1 cellular context compared by ENCODE assay signal in the genomic region with DNA sequence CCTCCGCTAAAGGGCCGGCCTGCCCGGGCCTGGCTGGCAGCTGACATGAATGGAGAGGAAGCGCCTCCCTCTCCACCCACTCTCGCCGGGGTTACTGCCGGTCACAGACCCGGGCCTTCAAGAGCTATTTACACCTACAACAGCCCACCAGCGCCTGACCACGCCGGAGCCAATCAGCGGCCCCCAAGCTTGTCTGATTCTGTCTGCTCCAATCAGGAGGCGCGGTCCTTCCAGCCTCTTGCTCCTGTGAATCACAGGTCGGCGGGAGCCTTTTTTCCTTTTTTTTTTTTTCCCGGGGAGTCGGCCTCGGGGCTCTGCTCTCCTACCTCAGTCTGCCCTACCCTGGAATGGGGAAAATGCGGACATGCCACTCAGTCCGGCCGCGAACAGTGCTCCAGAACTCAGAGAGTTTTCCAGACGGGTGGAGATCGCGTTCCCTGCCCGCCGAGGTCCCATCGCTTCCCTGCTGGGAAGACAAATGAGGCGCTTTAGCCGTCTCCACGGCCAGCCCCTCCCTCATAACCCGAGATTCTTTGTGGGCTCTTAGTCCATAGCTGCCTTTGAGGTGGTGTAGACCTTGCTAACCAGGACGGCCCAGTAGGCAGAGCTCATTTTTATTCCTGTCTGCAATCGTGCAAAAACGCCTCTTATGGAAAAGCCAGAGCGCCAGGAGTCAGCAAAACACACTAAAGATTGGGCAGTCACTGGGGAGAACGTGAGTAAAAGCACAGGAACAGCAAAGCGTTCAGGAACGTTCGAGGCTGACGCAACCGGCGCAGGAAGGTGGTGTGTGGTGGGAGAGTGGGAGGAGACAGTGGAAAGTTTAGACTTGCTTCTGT.
TF ChIP-seq lines count a peak whose summit lies in the region.

No MANE protein-coding gene starts in this region.

TF ChIP-seq in HEK293, 187 proteins besides CTCF, POLR2A, EP300 and RAD21 (continued from another document and continues in another):
- TF ChIP-seq, protein P1, sequence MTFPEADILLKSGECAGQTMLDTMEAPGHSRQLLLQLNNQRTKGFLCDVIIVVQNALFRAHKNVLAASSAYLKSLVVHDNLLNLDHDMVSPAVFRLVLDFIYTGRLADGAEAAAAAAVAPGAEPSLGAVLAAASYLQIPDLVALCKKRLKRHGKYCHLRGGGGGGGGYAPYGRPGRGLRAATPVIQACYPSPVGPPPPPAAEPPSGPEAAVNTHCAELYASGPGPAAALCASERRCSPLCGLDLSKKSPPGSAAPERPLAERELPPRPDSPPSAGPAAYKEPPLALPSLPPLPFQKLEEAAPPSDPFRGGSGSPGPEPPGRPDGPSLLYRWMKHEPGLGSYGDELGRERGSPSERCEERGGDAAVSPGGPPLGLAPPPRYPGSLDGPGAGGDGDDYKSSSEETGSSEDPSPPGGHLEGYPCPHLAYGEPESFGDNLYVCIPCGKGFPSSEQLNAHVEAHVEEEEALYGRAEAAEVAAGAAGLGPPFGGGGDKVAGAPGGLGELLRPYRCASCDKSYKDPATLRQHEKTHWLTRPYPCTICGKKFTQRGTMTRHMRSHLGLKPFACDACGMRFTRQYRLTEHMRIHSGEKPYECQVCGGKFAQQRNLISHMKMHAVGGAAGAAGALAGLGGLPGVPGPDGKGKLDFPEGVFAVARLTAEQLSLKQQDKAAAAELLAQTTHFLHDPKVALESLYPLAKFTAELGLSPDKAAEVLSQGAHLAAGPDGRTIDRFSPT (tag by site-specific recombination; IDR thresholded peaks at IDR 0.05) = no peak; the same call in 1 of the 2 replicates
- TF ChIP-seq ZNF600 (tag by site-specific recombination; IDR thresholded peaks at IDR 0.05) = peak; percentile 99
- TF ChIP-seq, protein P2, sequence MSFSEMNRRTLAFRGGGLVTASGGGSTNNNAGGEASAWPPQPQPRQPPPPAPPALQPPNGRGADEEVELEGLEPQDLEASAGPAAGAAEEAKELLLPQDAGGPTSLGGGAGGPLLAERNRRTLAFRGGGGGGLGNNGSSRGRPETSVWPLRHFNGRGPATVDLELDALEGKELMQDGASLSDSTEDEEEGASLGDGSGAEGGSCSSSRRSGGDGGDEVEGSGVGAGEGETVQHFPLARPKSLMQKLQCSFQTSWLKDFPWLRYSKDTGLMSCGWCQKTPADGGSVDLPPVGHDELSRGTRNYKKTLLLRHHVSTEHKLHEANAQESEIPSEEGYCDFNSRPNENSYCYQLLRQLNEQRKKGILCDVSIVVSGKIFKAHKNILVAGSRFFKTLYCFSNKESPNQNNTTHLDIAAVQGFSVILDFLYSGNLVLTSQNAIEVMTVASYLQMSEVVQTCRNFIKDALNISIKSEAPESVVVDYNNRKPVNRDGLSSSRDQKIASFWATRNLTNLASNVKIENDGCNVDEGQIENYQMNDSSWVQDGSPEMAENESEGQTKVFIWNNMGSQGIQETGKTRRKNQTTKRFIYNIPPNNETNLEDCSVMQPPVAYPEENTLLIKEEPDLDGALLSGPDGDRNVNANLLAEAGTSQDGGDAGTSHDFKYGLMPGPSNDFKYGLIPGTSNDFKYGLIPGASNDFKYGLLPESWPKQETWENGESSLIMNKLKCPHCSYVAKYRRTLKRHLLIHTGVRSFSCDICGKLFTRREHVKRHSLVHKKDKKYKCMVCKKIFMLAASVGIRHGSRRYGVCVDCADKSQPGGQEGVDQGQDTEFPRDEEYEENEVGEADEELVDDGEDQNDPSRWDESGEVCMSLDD (tag by site-specific recombination; IDR thresholded peaks at IDR 0.05) = peak; percentile 51
- TF ChIP-seq ZXDB (tag by site-specific recombination; IDR thresholded peaks at IDR 0.05) = peak; percentile 71
- TF ChIP-seq ZNF350 (tag by site-specific recombination; IDR thresholded peaks at IDR 0.05) = no peak
- TF ChIP-seq, protein P3, sequence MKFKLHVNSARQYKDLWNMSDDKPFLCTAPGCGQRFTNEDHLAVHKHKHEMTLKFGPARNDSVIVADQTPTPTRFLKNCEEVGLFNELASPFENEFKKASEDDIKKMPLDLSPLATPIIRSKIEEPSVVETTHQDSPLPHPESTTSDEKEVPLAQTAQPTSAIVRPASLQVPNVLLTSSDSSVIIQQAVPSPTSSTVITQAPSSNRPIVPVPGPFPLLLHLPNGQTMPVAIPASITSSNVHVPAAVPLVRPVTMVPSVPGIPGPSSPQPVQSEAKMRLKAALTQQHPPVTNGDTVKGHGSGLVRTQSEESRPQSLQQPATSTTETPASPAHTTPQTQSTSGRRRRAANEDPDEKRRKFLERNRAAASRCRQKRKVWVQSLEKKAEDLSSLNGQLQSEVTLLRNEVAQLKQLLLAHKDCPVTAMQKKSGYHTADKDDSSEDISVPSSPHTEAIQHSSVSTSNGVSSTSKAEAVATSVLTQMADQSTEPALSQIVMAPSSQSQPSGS (tag by site-specific recombination; IDR thresholded peaks at IDR 0.05; ENCODE audit: low read depth) = no peak
- no peak for TF ChIP-seq GLI2 (tag by site-specific recombination; IDR thresholded peaks at IDR 0.05; ENCODE audit: borderline replicate concordance, low read depth)
- no peak for TF ChIP-seq ZFP41 (tag by site-specific recombination; IDR thresholded peaks at IDR 0.05; ENCODE audit: borderline replicate concordance)
- peak; percentile 22; the same call in 1 of the 2 replicates for TF ChIP-seq ZNF10 (tag by site-specific recombination; IDR thresholded peaks at IDR 0.05)
- no peak for TF ChIP-seq ZNF747 (tag by site-specific recombination; IDR thresholded peaks at IDR 0.05)
- TF ChIP-seq ZNF555 (tag by site-specific recombination; conservative IDR thresholded peaks at IDR 0.05) = no peak
- TF ChIP-seq WT1 (tag by site-specific recombination; IDR thresholded peaks at IDR 0.05) = 0 out of 2 replicates have a peak, but pooled peaks have one; percentile 9
- no peak for TF ChIP-seq ZNF585B (tag by site-specific recombination; IDR thresholded peaks at IDR 0.05)
- TF ChIP-seq ZIC2 (tag by site-specific recombination; IDR thresholded peaks at IDR 0.05) = peak; percentile 44
- no peak for TF ChIP-seq ZNF707 (tag by site-specific recombination; IDR thresholded peaks at IDR 0.05)
- 0 out of 2 replicates have a peak, but pooled peaks have one; percentile 67 for TF ChIP-seq ZNF324 (tag by site-specific recombination; IDR thresholded peaks at IDR 0.05)
- TF ChIP-seq ZNF133 (tag by site-specific recombination; IDR thresholded peaks at IDR 0.05) = no peak
- no peak for TF ChIP-seq ZNF146 (tag by site-specific recombination; IDR thresholded peaks at IDR 0.05)
- TF ChIP-seq ZNF76 (tag by site-specific recombination; IDR thresholded peaks at IDR 0.05; ENCODE audit: borderline replicate concordance, low read depth) = no peak; the same call in 1 of the 2 replicates
- no peak for TF ChIP-seq ZNF701 (tag by site-specific recombination; IDR thresholded peaks at IDR 0.05)
- TF ChIP-seq ZEB2 (tag by site-specific recombination; IDR thresholded peaks at IDR 0.05) = peak; percentile 58; the same call in 1 of the 2 replicates
- TF ChIP-seq, protein P4, sequence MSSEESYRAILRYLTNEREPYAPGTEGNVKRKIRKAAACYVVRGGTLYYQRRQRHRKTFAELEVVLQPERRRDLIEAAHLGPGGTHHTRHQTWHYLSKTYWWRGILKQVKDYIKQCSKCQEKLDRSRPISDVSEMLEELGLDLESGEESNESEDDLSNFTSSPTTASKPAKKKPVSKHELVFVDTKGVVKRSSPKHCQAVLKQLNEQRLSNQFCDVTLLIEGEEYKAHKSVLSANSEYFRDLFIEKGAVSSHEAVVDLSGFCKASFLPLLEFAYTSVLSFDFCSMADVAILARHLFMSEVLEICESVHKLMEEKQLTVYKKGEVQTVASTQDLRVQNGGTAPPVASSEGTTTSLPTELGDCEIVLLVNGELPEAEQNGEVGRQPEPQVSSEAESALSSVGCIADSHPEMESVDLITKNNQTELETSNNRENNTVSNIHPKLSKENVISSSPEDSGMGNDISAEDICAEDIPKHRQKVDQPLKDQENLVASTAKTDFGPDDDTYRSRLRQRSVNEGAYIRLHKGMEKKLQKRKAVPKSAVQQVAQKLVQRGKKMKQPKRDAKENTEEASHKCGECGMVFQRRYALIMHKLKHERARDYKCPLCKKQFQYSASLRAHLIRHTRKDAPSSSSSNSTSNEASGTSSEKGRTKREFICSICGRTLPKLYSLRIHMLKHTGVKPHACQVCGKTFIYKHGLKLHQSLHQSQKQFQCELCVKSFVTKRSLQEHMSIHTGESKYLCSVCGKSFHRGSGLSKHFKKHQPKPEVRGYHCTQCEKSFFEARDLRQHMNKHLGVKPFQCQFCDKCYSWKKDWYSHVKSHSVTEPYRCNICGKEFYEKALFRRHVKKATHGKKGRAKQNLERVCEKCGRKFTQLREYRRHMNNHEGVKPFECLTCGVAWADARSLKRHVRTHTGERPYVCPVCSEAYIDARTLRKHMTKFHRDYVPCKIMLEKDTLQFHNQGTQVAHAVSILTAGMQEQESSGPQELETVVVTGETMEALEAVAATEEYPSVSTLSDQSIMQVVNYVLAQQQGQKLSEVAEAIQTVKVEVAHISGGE (tag by site-specific recombination; conservative IDR thresholded peaks at IDR 0.05; ENCODE audit: low read depth) = peak; percentile 34; the same call in 1 of the 2 replicates
- TF ChIP-seq, protein P5, sequence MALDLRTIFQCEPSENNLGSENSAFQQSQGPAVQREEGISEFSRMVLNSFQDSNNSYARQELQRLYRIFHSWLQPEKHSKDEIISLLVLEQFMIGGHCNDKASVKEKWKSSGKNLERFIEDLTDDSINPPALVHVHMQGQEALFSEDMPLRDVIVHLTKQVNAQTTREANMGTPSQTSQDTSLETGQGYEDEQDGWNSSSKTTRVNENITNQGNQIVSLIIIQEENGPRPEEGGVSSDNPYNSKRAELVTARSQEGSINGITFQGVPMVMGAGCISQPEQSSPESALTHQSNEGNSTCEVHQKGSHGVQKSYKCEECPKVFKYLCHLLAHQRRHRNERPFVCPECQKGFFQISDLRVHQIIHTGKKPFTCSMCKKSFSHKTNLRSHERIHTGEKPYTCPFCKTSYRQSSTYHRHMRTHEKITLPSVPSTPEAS (tag by site-specific recombination; IDR thresholded peaks at IDR 0.05) = no peak
- TF ChIP-seq, protein P6, sequence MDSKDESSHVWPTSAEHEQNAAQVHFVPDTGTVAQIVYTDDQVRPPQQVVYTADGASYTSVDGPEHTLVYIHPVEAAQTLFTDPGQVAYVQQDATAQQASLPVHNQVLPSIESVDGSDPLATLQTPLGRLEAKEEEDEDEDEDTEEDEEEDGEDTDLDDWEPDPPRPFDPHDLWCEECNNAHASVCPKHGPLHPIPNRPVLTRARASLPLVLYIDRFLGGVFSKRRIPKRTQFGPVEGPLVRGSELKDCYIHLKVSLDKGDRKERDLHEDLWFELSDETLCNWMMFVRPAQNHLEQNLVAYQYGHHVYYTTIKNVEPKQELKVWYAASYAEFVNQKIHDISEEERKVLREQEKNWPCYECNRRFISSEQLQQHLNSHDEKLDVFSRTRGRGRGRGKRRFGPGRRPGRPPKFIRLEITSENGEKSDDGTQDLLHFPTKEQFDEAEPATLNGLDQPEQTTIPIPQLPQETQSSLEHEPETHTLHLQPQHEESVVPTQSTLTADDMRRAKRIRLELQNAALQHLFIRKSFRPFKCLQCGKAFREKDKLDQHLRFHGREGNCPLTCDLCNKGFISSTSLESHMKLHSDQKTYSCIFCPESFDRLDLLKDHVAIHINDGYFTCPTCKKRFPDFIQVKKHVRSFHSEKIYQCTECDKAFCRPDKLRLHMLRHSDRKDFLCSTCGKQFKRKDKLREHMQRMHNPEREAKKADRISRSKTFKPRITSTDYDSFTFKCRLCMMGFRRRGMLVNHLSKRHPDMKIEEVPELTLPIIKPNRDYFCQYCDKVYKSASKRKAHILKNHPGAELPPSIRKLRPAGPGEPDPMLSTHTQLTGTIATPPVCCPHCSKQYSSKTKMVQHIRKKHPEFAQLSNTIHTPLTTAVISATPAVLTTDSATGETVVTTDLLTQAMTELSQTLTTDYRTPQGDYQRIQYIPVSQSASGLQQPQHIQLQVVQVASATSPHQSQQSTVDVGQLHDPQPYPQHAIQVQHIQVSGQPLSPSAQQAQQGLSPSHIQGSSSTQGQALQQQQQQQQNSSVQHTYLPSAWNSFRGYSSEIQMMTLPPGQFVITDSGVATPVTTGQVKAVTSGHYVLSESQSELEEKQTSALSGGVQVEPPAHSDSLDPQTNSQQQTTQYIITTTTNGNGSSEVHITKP (tag by site-specific recombination; IDR thresholded peaks at IDR 0.05) = peak; percentile 35; the same call in 1 of the 2 replicates
- no peak for TF ChIP-seq ZNF768 (tag by site-specific recombination; IDR thresholded peaks at IDR 0.05)
- peak; percentile 59 for TF ChIP-seq GLIS1 (tag by site-specific recombination; IDR thresholded peaks at IDR 0.05)
- TF ChIP-seq, protein P7, sequence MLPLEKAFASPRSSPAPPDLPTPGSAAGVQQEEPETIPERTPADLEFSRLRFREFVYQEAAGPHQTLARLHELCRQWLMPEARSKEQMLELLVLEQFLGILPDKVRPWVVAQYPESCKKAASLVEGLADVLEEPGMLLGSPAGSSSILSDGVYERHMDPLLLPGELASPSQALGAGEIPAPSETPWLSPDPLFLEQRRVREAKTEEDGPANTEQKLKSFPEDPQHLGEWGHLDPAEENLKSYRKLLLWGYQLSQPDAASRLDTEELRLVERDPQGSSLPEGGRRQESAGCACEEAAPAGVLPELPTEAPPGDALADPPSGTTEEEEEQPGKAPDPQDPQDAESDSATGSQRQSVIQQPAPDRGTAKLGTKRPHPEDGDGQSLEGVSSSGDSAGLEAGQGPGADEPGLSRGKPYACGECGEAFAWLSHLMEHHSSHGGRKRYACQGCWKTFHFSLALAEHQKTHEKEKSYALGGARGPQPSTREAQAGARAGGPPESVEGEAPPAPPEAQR (tag by site-specific recombination; IDR thresholded peaks at IDR 0.05) = no peak
- TF ChIP-seq ZNF529 (tag by site-specific recombination; IDR thresholded peaks at IDR 0.05; ENCODE audit: insufficient replicate concordance) = no peak
- peak; percentile 34; the same call in 1 of the 2 replicates for TF ChIP-seq ZBTB21 (tag by site-specific recombination; IDR thresholded peaks at IDR 0.05)
- TF ChIP-seq ZNF777 (tag by site-specific recombination; IDR thresholded peaks at IDR 0.05; ENCODE audit: borderline replicate concordance) = no peak
- no peak for TF ChIP-seq OVOL3 (tag by site-specific recombination; IDR thresholded peaks at IDR 0.05)
- TF ChIP-seq ZBTB17 (tag by site-specific recombination; IDR thresholded peaks at IDR 0.05) = peak; percentile 91
- no peak for TF ChIP-seq ZNF426 (tag by site-specific recombination; IDR thresholded peaks at IDR 0.05)
- TF ChIP-seq, protein P8, sequence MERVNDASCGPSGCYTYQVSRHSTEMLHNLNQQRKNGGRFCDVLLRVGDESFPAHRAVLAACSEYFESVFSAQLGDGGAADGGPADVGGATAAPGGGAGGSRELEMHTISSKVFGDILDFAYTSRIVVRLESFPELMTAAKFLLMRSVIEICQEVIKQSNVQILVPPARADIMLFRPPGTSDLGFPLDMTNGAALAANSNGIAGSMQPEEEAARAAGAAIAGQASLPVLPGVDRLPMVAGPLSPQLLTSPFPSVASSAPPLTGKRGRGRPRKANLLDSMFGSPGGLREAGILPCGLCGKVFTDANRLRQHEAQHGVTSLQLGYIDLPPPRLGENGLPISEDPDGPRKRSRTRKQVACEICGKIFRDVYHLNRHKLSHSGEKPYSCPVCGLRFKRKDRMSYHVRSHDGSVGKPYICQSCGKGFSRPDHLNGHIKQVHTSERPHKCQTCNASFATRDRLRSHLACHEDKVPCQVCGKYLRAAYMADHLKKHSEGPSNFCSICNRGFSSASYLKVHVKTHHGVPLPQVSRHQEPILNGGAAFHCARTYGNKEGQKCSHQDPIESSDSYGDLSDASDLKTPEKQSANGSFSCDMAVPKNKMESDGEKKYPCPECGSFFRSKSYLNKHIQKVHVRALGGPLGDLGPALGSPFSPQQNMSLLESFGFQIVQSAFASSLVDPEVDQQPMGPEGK (tag by site-specific recombination; IDR thresholded peaks at IDR 0.05) = peak; percentile 62
- TF ChIP-seq, protein P9, sequence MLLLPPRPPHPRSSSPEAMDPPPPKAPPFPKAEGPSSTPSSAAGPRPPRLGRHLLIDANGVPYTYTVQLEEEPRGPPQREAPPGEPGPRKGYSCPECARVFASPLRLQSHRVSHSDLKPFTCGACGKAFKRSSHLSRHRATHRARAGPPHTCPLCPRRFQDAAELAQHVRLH (tag by site-specific recombination; IDR thresholded peaks at IDR 0.05) = no peak
- peak; percentile 50; the same call in 1 of the 2 replicates for TF ChIP-seq ZBTB20 (tag by site-specific recombination; IDR thresholded peaks at IDR 0.05)
- no peak; the same call in 1 of the 2 replicates for TF ChIP-seq KLF8 (tag by site-specific recombination; IDR thresholded peaks at IDR 0.05)
